ENCODE assay signal across 19 cellular contexts in genomic region chrX:21698274-21698673, GRCh38. TPM values are rescaled to one million over a fixed set of nuclear protein-coding genes. Genes with fewer than 3 reads are reported as not detected.
"Had no signal": no experiment of that assay in that cellular context is flagged by ENCODE, and none has a peak within 500 bp of the region (broad histone marks: within the 10 kb centered on the region; RNA-seq: fewer than 3 reads in every experiment).

No MANE protein-coding gene starts in this region.

- H3K27me3 Mint-ChIP-seq: activated naive CD4-positive, alpha-beta T cell treated with anti-CD3 and anti-CD28 coated beads, Interleukin-2, amount 50 U/mL, for 24 hours had no signal

- H3K27me3 ChIP-seq: cardiac muscle cell, heart left ventricle, neural progenitor cell, sigmoid colon, spleen had no signal

- H3K4me1 ChIP-seq: adrenal gland, heart left ventricle, lower lobe of right lung, neural progenitor cell, sigmoid colon, spleen had no signal

- H3K4me3 ChIP-seq: adrenal gland, cardiac muscle cell, heart left ventricle, lower lobe of right lung, neural progenitor cell, sigmoid colon, spleen, thoracic aorta had no signal

- H3K36me3 Mint-ChIP-seq: activated naive CD4-positive, alpha-beta T cell treated with anti-CD3 and anti-CD28 coated beads, Interleukin-2, amount 50 U/mL, for 24 hours; neural progenitor cell had no signal

- H3K4me2 ChIP-seq: neural progenitor cell had no signal

- H3K9ac ChIP-seq: neural progenitor cell had no signal

- H3K9me3 ChIP-seq: adrenal gland, heart left ventricle, lower lobe of right lung, sigmoid colon, spleen, thoracic aorta had no signal

- H3K36me3 ChIP-seq: adrenal gland, cardiac muscle cell, heart left ventricle, lower lobe of right lung, neural progenitor cell, sigmoid colon, spleen, thoracic aorta had no signal

- H3K4me1 Mint-ChIP-seq: activated naive CD4-positive, alpha-beta T cell treated with anti-CD3 and anti-CD28 coated beads, Interleukin-2, amount 50 U/mL, for 24 hours; neural progenitor cell had no signal

- DNase-seq: activated CD8-positive, alpha-beta T cell treated with anti-CD3 and anti-CD28 coated beads for 36 hours; activated effector memory CD4-positive, alpha-beta T cell treated with anti-CD3 and anti-CD28 coated beads, Interleukin-2, amount 50 U/mL, for 16 hours; activated T-cell treated with anti-CD3 and anti-CD28 coated beads, Interleukin-2, amount 50 U/mL, for 48 hours; foreskin melanocyte; heart left ventricle; left cardiac atrium; lower lobe of right lung; sigmoid colon; spleen had no signal

- H2AFZ ChIP-seq: neural progenitor cell had no signal

- H3K9me3 Mint-ChIP-seq: activated CD8-positive, alpha-beta T cell treated with anti-CD3 and anti-CD28 coated beads for 36 hours; activated naive CD4-positive, alpha-beta T cell treated with anti-CD3 and anti-CD28 coated beads, Interleukin-2, amount 50 U/mL, for 24 hours; neural progenitor cell had no signal

- H3K4me3 Mint-ChIP-seq: activated CD8-positive, alpha-beta T cell treated with anti-CD3 and anti-CD28 coated beads for 36 hours; activated naive CD4-positive, alpha-beta T cell treated with anti-CD3 and anti-CD28 coated beads, Interleukin-2, amount 50 U/mL, for 24 hours; neural progenitor cell had no signal

- ATAC-seq: activated CD8-positive, alpha-beta T cell treated with anti-CD3 and anti-CD28 coated beads for 36 hours; heart left ventricle; left cardiac atrium; lower lobe of right lung had no signal

- H3K27ac ChIP-seq: adrenal gland, cardiac muscle cell, epithelial cell of prostate, heart left ventricle, lower lobe of right lung, neural progenitor cell, sigmoid colon, spleen, thoracic aorta had no signal

- H3K27ac Mint-ChIP-seq: activated CD8-positive, alpha-beta T cell treated with anti-CD3 and anti-CD28 coated beads for 36 hours; activated naive CD4-positive, alpha-beta T cell treated with anti-CD3 and anti-CD28 coated beads, Interleukin-2, amount 50 U/mL, for 24 hours; neural progenitor cell had no signal

RNA-seq across cellular contexts. Expression of gene KLHL34, which starts 40.1 kb away (rescaled TPM):
- total RNA-seq: cardiac muscle cell, dermis microvascular lymphatic vessel endothelial cell, lower lobe of right lung, osteocyte, thoracic aorta, ureter had no signal
- polyA plus RNA-seq: cardiac muscle cell, fibroblast of lung had no signal

RNA-seq across cellular contexts. Expression of gene SMPX, which starts 59.6 kb away (rescaled TPM):
- total RNA-seq: activated CD8-positive, alpha-beta T cell treated with anti-CD3 and anti-CD28 coated beads for 36 hours; adrenal gland; dermis microvascular lymphatic vessel endothelial cell; fibroblast of lung; lower lobe of right lung; osteocyte; spleen; ureter had no signal
- polyA plus RNA-seq: fibroblast of lung had no signal
